ENCODE assay signal across 9 cellular contexts in the genomic region with DNA sequence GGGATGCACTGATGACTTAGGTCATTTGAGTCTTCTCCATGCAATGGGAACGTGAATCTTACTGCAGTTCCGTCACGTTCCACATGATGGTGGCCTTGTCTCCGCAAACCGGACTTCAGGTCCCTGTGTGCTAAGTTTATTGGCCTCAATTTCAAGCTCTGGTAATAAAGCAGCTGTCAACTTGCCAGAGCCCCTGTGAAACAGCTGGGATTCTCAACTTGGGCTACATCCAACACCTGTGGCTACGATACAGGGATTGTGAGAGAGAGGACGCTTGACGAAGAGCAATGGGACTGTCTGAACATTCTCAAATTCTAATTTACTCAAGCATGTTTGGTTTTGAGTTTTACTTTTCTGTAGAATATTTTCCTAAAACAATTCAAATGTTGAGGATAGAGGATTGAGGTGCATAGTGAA.
DNase-seq lines count a peak whose midpoint lies in the region; ATAC-seq, FAIRE-seq and TF ChIP-seq lines count a peak whose summit lies in the region.
"Had no signal": no experiment of that assay in that cellular context is flagged by ENCODE, and none has a peak within 500 bp of the region (broad histone marks: within the 10 kb centered on the region; RNA-seq: fewer than 3 reads in every experiment).

No MANE protein-coding gene starts in this region.

- H3K9me3 ChIP-seq in OCI-LY1 (ENCODE audit: low read length), result no peaks in the 10 kb centered on the region
- no peaks in the 10 kb centered on the region for H3K9me3 ChIP-seq in H1 (ENCODE audit: insufficient read depth in 2 of 2, low read depth in 1 of 2, low read length in 1 of 2)
- no peaks in the 10 kb centered on the region for H3K9me3 ChIP-seq in mesenchymal stem cell (ENCODE audit: control insufficient read depth, low read length)

- peak; percentile 99 to 100 for TF ChIP-seq RAD21 in H1 (IDR thresholded peaks at IDR 0.05 in 1 of 2, conservative IDR thresholded peaks at IDR 0.05 in 1 of 2; ENCODE audit: low read depth in 2 of 2, low read length in 2 of 2)

- peak; percentile 70 for DNase-seq in AG08396 (ENCODE audit: low spot score)
- DNase-seq in HuH-7 (ENCODE audit: low spot score), result peak; percentile 41
- peak; percentile 47 to 65 for DNase-seq in H1 (ENCODE audit: low read depth in 1 of 2, low spot score in 2 of 2)
- peak; percentile 78 for DNase-seq in mesenchymal stem cell
- no peak for DNase-seq in activated T-cell treated with anti-CD3 and anti-CD28 coated beads, Interleukin-2, amount 50 U/mL, for 48 hours
- DNase-seq: activated naive CD8-positive, alpha-beta T cell treated with anti-CD3 and anti-CD28 coated beads, Interleukin-2, amount 10 ng/mL, durations not matched to agents 7 days and 5 days had no signal

- H3K14ac ChIP-seq in H1 (ENCODE audit: insufficient read length) (no peak overlapping the region), mesenchymal stem cell (ENCODE audit: low read length in 2 of 2) (no peak overlapping the region)

- H3K27ac ChIP-seq in OCI-LY1 (ENCODE audit: low read depth, low read length, poor library complexity, severe bottlenecking) (no peak overlapping the region), H1 (ENCODE audit: low read depth, low read length) (no peak overlapping the region), mesenchymal stem cell (ENCODE audit: low read length, poor library complexity, severe bottlenecking) (no peak overlapping the region)

- no peaks in the 10 kb centered on the region for H4K20me1 ChIP-seq in OCI-LY1 (ENCODE audit: insufficient read depth, low read length)
- H4K20me1 ChIP-seq in H1 (replicated peaks in 1 of 2; ENCODE audit: control insufficient read depth in 1 of 2, insufficient read depth in 2 of 2, low read length in 2 of 2), result no peaks in the 10 kb centered on the region

- H3K23me2 ChIP-seq in H1 (ENCODE audit: low read depth, low read length), result no peaks in the 10 kb centered on the region

- no peak overlapping the region for H3K4me3 ChIP-seq in OCI-LY1 (ENCODE audit: low read depth, low read length, poor library complexity, severe bottlenecking)
- no peak overlapping the region for H3K4me3 ChIP-seq in H1 (ENCODE audit: extremely low read depth in 1 of 4, insufficient read depth in 2 of 4, low read depth in 3 of 4, low read length in 4 of 4)
- no peak overlapping the region for H3K4me3 ChIP-seq in mesenchymal stem cell (ENCODE audit: insufficient read depth in 1 of 2, low read depth in 1 of 2, low read length in 2 of 2)

- POLR2A ChIA-PET in H1 (lab: Charles Lee; ENCODE audit: partially characterized antibody), result no interaction called here

- H2BK120ac ChIP-seq in H1 (replicated peaks; ENCODE audit: low read depth, low read length) (no peak overlapping the region), mesenchymal stem cell (ENCODE audit: low read depth, low read length) (no peak overlapping the region)

- no peak for TF ChIP-seq EP300 in H1 (IDR thresholded peaks at IDR 0.05; ENCODE audit: borderline replicate concordance in 1 of 2, low read depth in 2 of 2, low read length in 2 of 2)

- H3K4me2 ChIP-seq in OCI-LY1 (ENCODE audit: low read length) (no peak overlapping the region), H1 (ENCODE audit: insufficient read depth in 1 of 2, low read depth in 2 of 2, low read length in 2 of 2) (no peak overlapping the region), mesenchymal stem cell (ENCODE audit: low read length, poor library complexity, severe bottlenecking) (no peak overlapping the region)

- H3K79me2 ChIP-seq in OCI-LY1 (ENCODE audit: insufficient read depth, low read length), result no peaks in the 10 kb centered on the region
- H3K79me2 ChIP-seq in H1 (ENCODE audit: control insufficient read depth in 1 of 2, insufficient read depth in 2 of 2, low read length in 2 of 2), result no peaks in the 10 kb centered on the region

- no peaks in the 10 kb centered on the region for H3K9me2 ChIP-seq in OCI-LY1 (ENCODE audit: low read depth, low read length)

- TF ChIP-seq CTCF in OCI-LY1 (IDR thresholded peaks at IDR 0.05; ENCODE audit: low read length) (peak; percentile 68), H1 (IDR thresholded peaks at IDR 0.05; ENCODE audit: control extremely low read depth in 1 of 3, insufficient read depth in 1 of 3, low read depth in 1 of 3, low read length in 3 of 3) (peak; percentile 89 to 98 (median 90))

- H3K4ac ChIP-seq in H1 (replicated peaks; ENCODE audit: insufficient read length, low read depth, low read length) (no peak overlapping the region), mesenchymal stem cell (ENCODE audit: low read depth in 1 of 2, low read length in 2 of 2) (no peak overlapping the region)

- H3F3A ChIP-seq in OCI-LY1 (ENCODE audit: insufficient read depth, low read length), result no peaks in the 10 kb centered on the region

- TF ChIP-seq POLR2A in H1 (IDR thresholded peaks at IDR 0.05; ENCODE audit: control extremely low read depth in 1 of 2, low read depth in 2 of 2, low read length in 2 of 2), result no peak

- H2AFZ ChIP-seq in OCI-LY1 (ENCODE audit: low read length), result no peak overlapping the region
- H2AFZ ChIP-seq in H1 (ENCODE audit: low read length), result no peak overlapping the region
- no peak overlapping the region for H2AFZ ChIP-seq in mesenchymal stem cell (ENCODE audit: low read depth, low read length)

- H2BK20ac ChIP-seq in H1 (ENCODE audit: low read length), result no peak overlapping the region

- no peak overlapping the region for H4K91ac ChIP-seq in H1 (replicated peaks; ENCODE audit: insufficient read length, low read length)
- H4K91ac ChIP-seq in mesenchymal stem cell (ENCODE audit: low read length), result no peak overlapping the region

- no peaks in the 10 kb centered on the region for H3K27me3 ChIP-seq in OCI-LY1 (ENCODE audit: insufficient read depth, low read length)
- H3K27me3 ChIP-seq in H1 (replicated peaks in 1 of 4; ENCODE audit: control insufficient read depth in 3 of 4, extremely low read depth in 1 of 4, insufficient read depth in 3 of 4, low read length in 3 of 4), result no peaks in the 10 kb centered on the region
- H3K27me3 ChIP-seq in mesenchymal stem cell (ENCODE audit: control insufficient read depth in 1 of 2, insufficient read depth in 1 of 2, low read length in 2 of 2), result no peaks in the 10 kb centered on the region

- ATAC-seq in GM19035 (IDR thresholded peaks at IDR 0.05; ENCODE audit: unreplicated experiment) (no peak), HG03039 (IDR thresholded peaks at IDR 0.05; ENCODE audit: unreplicated experiment) (no peak)

- H3K9ac ChIP-seq in OCI-LY1 (ENCODE audit: low read length) (no peak overlapping the region), H1 (replicated peaks in 1 of 4; ENCODE audit: extremely low read depth in 1 of 4, low read depth in 3 of 4, low read length in 3 of 4) (no peak overlapping the region), mesenchymal stem cell (ENCODE audit: low read length) (peak overlapping the region; percentile 28)

- H2AK5ac ChIP-seq in H1 (ENCODE audit: low read depth, low read length) (no peak overlapping the region), mesenchymal stem cell (ENCODE audit: low read length, severe bottlenecking) (no peak overlapping the region)

- H2BK12ac ChIP-seq in H1 (ENCODE audit: low read depth, low read length), result no peak overlapping the region
- peak overlapping the region in 1 of 2 experiments; percentile 71 for H2BK12ac ChIP-seq in mesenchymal stem cell (ENCODE audit: low read length in 2 of 2)

- CTCF ChIA-PET in H1 (lab: Charles Lee; ENCODE audit: partially characterized antibody), result interaction anchor here (0.6 to 5.1 kb wide), 31 partner anchors 9 to 1226 kb away, joined by 3 to 34 read pairs (median 4); a partner anchor contains a TSS

- H3K4me1 ChIP-seq in OCI-LY1 (ENCODE audit: insufficient read depth, low read length, severe bottlenecking) (no peaks in the 10 kb centered on the region), H1 (replicated peaks in 1 of 4; ENCODE audit: control insufficient read depth in 3 of 4, insufficient read depth in 4 of 4, low read length in 3 of 4) (no peaks in the 10 kb centered on the region), mesenchymal stem cell (ENCODE audit: control insufficient read depth, insufficient read depth, low read depth, low read length) (no peaks in the 10 kb centered on the region)

- H2BK15ac ChIP-seq in H1 (ENCODE audit: low read length) (no peak overlapping the region), mesenchymal stem cell (ENCODE audit: low read depth, poor library complexity, severe bottlenecking) (no peak overlapping the region)

- WGBS in H1 (ENCODE audit: extremely low coverage in 1 of 2, insufficient coverage in 1 of 2, insufficient read length in 1 of 2, insufficient replicate concordance in 2 of 2, low coverage in 1 of 2, low lambda C conversion rate in 2 of 2, missing lambda C conversion rate in 1 of 2), 2 experiments, result 27% methylated on average over 8 of the region's 8 CpGs; no CpG with 5 or more reads in 1 of the 2 experiments
- WGBS in mesenchymal stem cell, result 10% methylated on average over 8 of the region's 8 CpGs

- no peaks in the 10 kb centered on the region for H3K36me3 ChIP-seq in OCI-LY1 (ENCODE audit: insufficient read depth, low read length)
- no peaks in the 10 kb centered on the region for H3K36me3 ChIP-seq in H1 (ENCODE audit: control insufficient read depth in 2 of 4, insufficient read depth in 4 of 4, low read length in 3 of 4)
- no peaks in the 10 kb centered on the region for H3K36me3 ChIP-seq in mesenchymal stem cell (ENCODE audit: control insufficient read depth in 1 of 2, insufficient read depth in 2 of 2, low read depth in 1 of 2, low read length in 2 of 2)

- H4K8ac ChIP-seq in H1 (ENCODE audit: extremely low read depth, insufficient read depth, low read length) (no peak overlapping the region), mesenchymal stem cell (ENCODE audit: low read length) (no peak overlapping the region)

- no peak overlapping the region for H3K18ac ChIP-seq in H1 (ENCODE audit: extremely low read depth, low read length)
- no peak overlapping the region for H3K18ac ChIP-seq in mesenchymal stem cell (ENCODE audit: low read depth in 1 of 2, low read length in 2 of 2)

- FAIRE-seq in H1 (lab: Jason Lieb, UNC), result peak; percentile 100

- H4K5ac ChIP-seq in H1 (ENCODE audit: insufficient read length, low read depth, low read length), result no peak overlapping the region

- no peak overlapping the region for H3K56ac ChIP-seq in H1 (replicated peaks; ENCODE audit: insufficient read length, low read depth, low read length)

- H2BK5ac ChIP-seq in H1 (ENCODE audit: low read depth, low read length) (no peak overlapping the region), mesenchymal stem cell (ENCODE audit: low read depth, low read length, poor library complexity, severe bottlenecking) (no peak overlapping the region)

- H3K23ac ChIP-seq in H1 (ENCODE audit: insufficient read length) (no peak overlapping the region), mesenchymal stem cell (ENCODE audit: low read length in 2 of 2) (no peak overlapping the region)

- no peaks in the 10 kb centered on the region for H3K79me1 ChIP-seq in H1 (ENCODE audit: low read depth, low read length)
- no peaks in the 10 kb centered on the region for H3K79me1 ChIP-seq in mesenchymal stem cell (replicated peaks; ENCODE audit: low read length, poor library complexity, severe bottlenecking)

TF ChIP-seq in H1, 55 proteins besides CTCF, POLR2A, EP300 and RAD21 (continues in another document):
- TF ChIP-seq POLR2AphosphoS5 (IDR thresholded peaks at IDR 0.05; ENCODE audit: low read depth, low read length), result no peak
- TF ChIP-seq SIN3A (conservative IDR thresholded peaks at IDR 0.05 in 1 of 2, IDR thresholded peaks at IDR 0.05 in 1 of 2; ENCODE audit: low read depth in 1 of 2, low read length in 2 of 2), result peak; percentile 94 to 97
- TF ChIP-seq KDM1A (IDR thresholded peaks at IDR 0.05; ENCODE audit: borderline replicate concordance, low read length), result no peak

Comparison
In these comparisons a context has a peak if more than half of its experiments do, and no peak if none do; other contexts are left out.
1. DNase-seq: peak in AG08396 (single experiment), HuH-7 (single experiment), H1 (2 of 2) and mesenchymal stem cell (single experiment); none in activated T-cell treated with anti-CD3 and anti-CD28 coated beads, Interleukin-2, amount 50 U/mL, for 48 hours (0 of 2).